In genomic region chr1:109373051-109373593, GRCh38 we compare ENCODE assay signal across 12 cellular contexts. TPM values are rescaled to one million over a fixed set of nuclear protein-coding genes. Genes with fewer than 3 reads are reported as not detected.
DNase-seq lines count a peak whose midpoint lies in the region; TF ChIP-seq lines count a peak whose summit lies in the region.
"Had no signal": no experiment of that assay in that cellular context is flagged by ENCODE, and none has a peak within 500 bp of the region (broad histone marks: within the 10 kb centered on the region; RNA-seq: fewer than 3 reads in every experiment).

No MANE protein-coding gene starts in this region.

- H3K9me3 Mint-ChIP-seq in nephron = no peaks in the 10 kb centered on the region
- H3K9me3 Mint-ChIP-seq: activated T-cell treated with anti-CD3 and anti-CD28 coated beads, Interleukin-2, amount 50 U/mL, for 4 hours had no signal

- H3K4me3 ChIP-seq in NB4 (ENCODE audit: low read depth, low read length) (no peak overlapping the region), dorsolateral prefrontal cortex (peak overlapping the region in 1 of 59 donors; percentile 2), ovary (no peak overlapping the region), lower leg skin (ENCODE audit: low read depth, poor library complexity, severe bottlenecking) (no peak overlapping the region)
- H3K4me3 ChIP-seq: breast epithelium had no signal

- TF ChIP-seq CTCF in NB4 (IDR thresholded peaks at IDR 0.05; ENCODE audit: low read depth, low read length) (no peak), dorsolateral prefrontal cortex (IDR thresholded peaks at IDR 0.05 in 54 of 56, conservative IDR thresholded peaks at IDR 0.05 in 2 of 56; ENCODE audit: low read depth in 1 of 56, partially characterized antibody in 56 of 56) (no peak), nephron (IDR thresholded peaks at IDR 0.05; ENCODE audit: unreplicated experiment in 3 of 3) (no peak), ovary (IDR thresholded peaks at IDR 0.05) (no peak), lower leg skin (IDR thresholded peaks at IDR 0.05) (no peak)

- H3K4me1 Mint-ChIP-seq in nephron = peaks cover 39% of the 10 kb centered on the region

- no peak overlapping the region for H3K4me3 Mint-ChIP-seq in nephron
- H3K4me3 Mint-ChIP-seq: activated T-cell treated with anti-CD3 and anti-CD28 coated beads, Interleukin-2, amount 50 U/mL, for 4 hours had no signal

- DNase-seq in Ammon's horn (ENCODE audit: low spot score) = peak; percentile 51
- DNase-seq in NB4 (ENCODE audit: low read depth) = peak; percentile 8
- DNase-seq in dorsolateral prefrontal cortex = no peak
- DNase-seq in ovary = no peak
- no peak for DNase-seq in NCI-H774 (lab: John Stamatoyannopoulos, UW)
- DNase-seq in UCSD-AML1 (lab: John Stamatoyannopoulos, UW; ENCODE audit: unreplicated experiment) = no peak
- DNase-seq in lower leg skin (ENCODE audit: low spot score in 2 of 2) = no peak
- DNase-seq: activated T-cell treated with anti-CD3 and anti-CD28 coated beads, Interleukin-2, amount 50 U/mL, for 4 hours; MM.1S; NCI-H2227 treated with DMSO at 0.1 percent for 48 hours had no signal

- H3K27me3 ChIP-seq in dorsolateral prefrontal cortex (no peaks in the 10 kb centered on the region), ovary (no peaks in the 10 kb centered on the region)
- H3K27me3 ChIP-seq: breast epithelium had no signal

- H3K36me3 ChIP-seq in ovary = no peaks in the 10 kb centered on the region
- H3K36me3 ChIP-seq: breast epithelium had no signal

- TF ChIP-seq EP300 in ovary (IDR thresholded peaks at IDR 0.05) = no peak

- WGBS in ovary, 3 donors = 48 to 56% (median 52%) methylated on average over 7 of the region's 7 CpGs
- 47 to 59% methylated on average over 7 of the region's 7 CpGs for WGBS in lower leg skin, 2 donors

- no peaks in the 10 kb centered on the region for H3K9me3 ChIP-seq in ovary
- H3K9me3 ChIP-seq: breast epithelium had no signal

- H3K27me3 Mint-ChIP-seq in nephron (ENCODE audit: low read depth) = no peaks in the 10 kb centered on the region

- H3K27ac Mint-ChIP-seq in nephron = peak overlapping the region; percentile 40 to 71 (median 59)

- H3K36me3 Mint-ChIP-seq in nephron (ENCODE audit: low read depth) = no peaks in the 10 kb centered on the region

- H3K27ac ChIP-seq in dorsolateral prefrontal cortex (peak overlapping the region in 53 of 59 donors; percentile 3 to 94 (median 56)), ovary (no peak overlapping the region)

- intact Hi-C loops in dorsolateral prefrontal cortex (cut with DNase I) = no loop called here
- intact Hi-C loops in ovary (cut with DNase I) = no loop called here
- intact Hi-C loops in lower leg skin (cut with DNase I; ENCODE audit: low total_unique reads) = no loop called here

- no peaks in the 10 kb centered on the region for H3K4me1 ChIP-seq in ovary (ENCODE audit: insufficient read depth)
- H3K4me1 ChIP-seq: breast epithelium had no signal

- TF ChIP-seq POLR2A in NB4 (IDR thresholded peaks at IDR 0.05; ENCODE audit: extremely low read depth, insufficient read length) (no peak), ovary (IDR thresholded peaks at IDR 0.05) (no peak), lower leg skin (IDR thresholded peaks at IDR 0.05) (no peak)

RNA-seq across cellular contexts. Expression of gene SORT1, which starts 24.6 kb away (rescaled TPM):
- total RNA-seq in dorsolateral prefrontal cortex (100 to 1,000 TPM; 214 to 579 (median 329) TPM), ovary (10 to 100 TPM in 4 of 7 donors, 1 to 10 TPM in 3; 4.3 to 37.0 (median 16.0) TPM), lower leg skin (10 to 100 TPM; 29.8 to 53.1 (median 39.5) TPM)
- polyA plus RNA-seq in ovary = 10 to 100 TPM in 1 of 2 donors, 1 to 10 TPM in 1; 7.9 to 32.2 TPM

RNA-seq across cellular contexts. Expression of gene PSMA5, which starts 53.1 kb away (rescaled TPM):
- 10 to 100 TPM; 25.5 to 74.2 (median 56.7) TPM for total RNA-seq in dorsolateral prefrontal cortex
- total RNA-seq in ovary = 10 to 100 TPM; 19.4 to 52.0 (median 42.2) TPM
- 10 to 100 TPM; 37.7 to 38.1 TPM for polyA plus RNA-seq in ovary
- total RNA-seq in lower leg skin = 10 to 100 TPM; 24.6 to 46.6 (median 30.2) TPM

Comparison
In these comparisons a context has a peak if more than half of its experiments do, and no peak if none do; other contexts are left out.
1. DNase-seq: peak in Ammon's horn (single experiment) and NB4 (single experiment); none in dorsolateral prefrontal cortex (0 of 10), ovary (0 of 5), NCI-H774 (single experiment), UCSD-AML1 (single experiment) and lower leg skin (0 of 2).
2. H3K27ac ChIP-seq: peak in dorsolateral prefrontal cortex (53 of 59); none in ovary (0 of 2).